18 cellular contexts compared by ENCODE assay signal in genomic region chr15:87489902-87490301, GRCh38.
"Had no signal": no experiment of that assay in that cellular context is flagged by ENCODE, and none has a peak within 500 bp of the region (broad histone marks: within the 10 kb centered on the region; RNA-seq: fewer than 3 reads in every experiment).

No MANE protein-coding gene starts in this region.

- H3K4me3 Mint-ChIP-seq: activated naive CD4-positive, alpha-beta T cell treated with anti-CD3 and anti-CD28 coated beads, Interleukin-2, amount 50 U/mL, for 24 hours; central memory CD8-positive, alpha-beta T cell; memory B cell; naive thymus-derived CD8-positive, alpha-beta T cell; stimulated activated memory B cell treated with anti-CD40 and anti-IgM and Interleukin-4, amounts not matched to agents 10 μg/mL and 1 μg/mL and 100 μg/mL, for 72 hours had no signal

- H3K27ac Mint-ChIP-seq: activated naive CD4-positive, alpha-beta T cell treated with anti-CD3 and anti-CD28 coated beads, Interleukin-2, amount 50 U/mL, for 24 hours; memory B cell; naive thymus-derived CD8-positive, alpha-beta T cell; stimulated activated memory B cell treated with anti-CD40 and anti-IgM and Interleukin-4, amounts not matched to agents 10 μg/mL and 1 μg/mL and 100 μg/mL, for 72 hours had no signal

- DNase-seq: activated CD4-positive, CD25-positive, alpha-beta regulatory T cell treated with anti-CD3 and anti-CD28 coated beads, Interleukin-2, amount 50 U/mL, for 72 hours; activated gamma-delta T cell; colonic mucosa; erythroblast; heart right ventricle; naive thymus-derived CD8-positive, alpha-beta T cell; pancreas; right lobe of liver; stimulated activated CD4-positive, alpha-beta T cell treated with anti-CD3 and anti-CD28 coated beads, Interleukin-4, amount 100 ng/mL, for 4 hours; T1000; testis; upper lobe of left lung had no signal

- H3K9me3 Mint-ChIP-seq: central memory CD8-positive, alpha-beta T cell; stimulated activated memory B cell treated with anti-CD40 and anti-IgM and Interleukin-4, amounts not matched to agents 10 μg/mL and 1 μg/mL and 100 μg/mL, for 72 hours had no signal

- H3K36me3 ChIP-seq: ascending aorta, colonic mucosa, heart right ventricle, neutrophil, pancreas, right lobe of liver, upper lobe of left lung had no signal

- H3K27me3 Mint-ChIP-seq: activated naive CD4-positive, alpha-beta T cell treated with anti-CD3 and anti-CD28 coated beads, Interleukin-2, amount 50 U/mL, for 24 hours; central memory CD8-positive, alpha-beta T cell; memory B cell; stimulated activated memory B cell treated with anti-CD40 and anti-IgM and Interleukin-4, amounts not matched to agents 10 μg/mL and 1 μg/mL and 100 μg/mL, for 72 hours had no signal

- H3K27ac ChIP-seq: ascending aorta, colonic mucosa, neutrophil, pancreas, right lobe of liver, testis, upper lobe of left lung had no signal

- H3K4me1 Mint-ChIP-seq: activated naive CD4-positive, alpha-beta T cell treated with anti-CD3 and anti-CD28 coated beads, Interleukin-2, amount 50 U/mL, for 24 hours; central memory CD8-positive, alpha-beta T cell; memory B cell; naive thymus-derived CD8-positive, alpha-beta T cell; stimulated activated memory B cell treated with anti-CD40 and anti-IgM and Interleukin-4, amounts not matched to agents 10 μg/mL and 1 μg/mL and 100 μg/mL, for 72 hours had no signal

- H3K36me3 Mint-ChIP-seq: activated naive CD4-positive, alpha-beta T cell treated with anti-CD3 and anti-CD28 coated beads, Interleukin-2, amount 50 U/mL, for 24 hours; memory B cell; naive thymus-derived CD8-positive, alpha-beta T cell; stimulated activated memory B cell treated with anti-CD40 and anti-IgM and Interleukin-4, amounts not matched to agents 10 μg/mL and 1 μg/mL and 100 μg/mL, for 72 hours had no signal

- H3K9me3 ChIP-seq: ascending aorta, colonic mucosa, neutrophil, pancreas, right lobe of liver, testis, upper lobe of left lung had no signal

- H3K4me1 ChIP-seq: colonic mucosa, pancreas, right lobe of liver, testis, upper lobe of left lung had no signal

- H3K27me3 ChIP-seq: ascending aorta, colonic mucosa, heart right ventricle, neutrophil, right lobe of liver, testis, upper lobe of left lung had no signal

- H3K4me3 ChIP-seq: ascending aorta, colonic mucosa, heart right ventricle, pancreas, right lobe of liver, testis, upper lobe of left lung had no signal

- ATAC-seq: heart right ventricle; naive thymus-derived CD8-positive, alpha-beta T cell; pancreas; right lobe of liver; stimulated activated memory B cell treated with anti-CD40 and anti-IgM and Interleukin-4, amounts not matched to agents 10 μg/mL and 1 μg/mL and 100 μg/mL, for 72 hours had no signal
